Comparison of ENCODE assay signal across 10 cellular contexts in genomic region chr14:61699092-61699491, GRCh38. TPM values are rescaled to one million over a fixed set of nuclear protein-coding genes. Genes with fewer than 3 reads are reported as not detected.
DNase-seq lines count a peak whose midpoint lies in the region; ATAC-seq and TF ChIP-seq lines count a peak whose summit lies in the region.
"Had no signal": no experiment of that assay in that cellular context is flagged by ENCODE, and none has a peak within 500 bp of the region (broad histone marks: within the 10 kb centered on the region; RNA-seq: fewer than 3 reads in every experiment).

No MANE protein-coding gene starts in this region.

- POLR2A ChIA-PET in activated CD8-positive, alpha-beta T cell treated with anti-CD3 and anti-CD28 coated beads for 36 hours (lab: Charles Lee), result interaction anchor here (0.6 to 2.2 kb wide), 9 partner anchors 10 to 376 kb away, joined by 3 to 7 read pairs (median 3); no protein-coding TSS in a partner anchor

- H3K27ac Mint-ChIP-seq in activated naive CD4-positive, alpha-beta T cell treated with anti-CD3 and anti-CD28 coated beads, Interleukin-2, amount 10 ng/mL, durations not matched to agents 7 days and 5 days, result peak overlapping the region; percentile 97
- peak overlapping the region; percentile 96 for H3K27ac Mint-ChIP-seq in activated CD8-positive, alpha-beta T cell treated with anti-CD3 and anti-CD28 coated beads for 36 hours
- peak overlapping the region; percentile 34 for H3K27ac Mint-ChIP-seq in glutamatergic neuron (ENCODE audit: unreplicated experiment)
- peak overlapping the region; percentile 82 to 95 for H3K27ac Mint-ChIP-seq in stimulated activated naive CD8-positive, alpha-beta T cell treated with anti-CD3 and anti-CD28 coated beads, Interleukin-15, amount 100 ng/mL, for 72 hours

- DNase-seq in activated naive CD4-positive, alpha-beta T cell treated with anti-CD3 and anti-CD28 coated beads, Interleukin-2, amount 10 ng/mL, durations not matched to agents 7 days and 5 days, result no peak
- no peak for DNase-seq in activated naive CD4-positive, alpha-beta T cell treated with Interleukin-2 at 50 U/mL for 16 hours
- DNase-seq in activated CD8-positive, alpha-beta T cell treated with anti-CD3 and anti-CD28 coated beads for 36 hours, result no peak
- DNase-seq in glutamatergic neuron, result no peak
- no peak for DNase-seq in stimulated activated naive CD8-positive, alpha-beta T cell treated with anti-CD3 and anti-CD28 coated beads, Interleukin-15, amount 100 ng/mL, for 72 hours
- no peak for DNase-seq in amniotic stem cell (lab: John Stamatoyannopoulos, UW)
- DNase-seq in SIG-M5 treated with dmso at 0.1 percent for 504 hours (lab: John Stamatoyannopoulos, UW; ENCODE audit: unreplicated experiment), result no peak
- DNase-seq: hypothalamus, NCI-H1436 treated with DMSO at 0.1 percent for 48 hours had no signal

- peaks cover 43% of the 10 kb centered on the region for H3K36me3 Mint-ChIP-seq in activated naive CD4-positive, alpha-beta T cell treated with anti-CD3 and anti-CD28 coated beads, Interleukin-2, amount 10 ng/mL, durations not matched to agents 7 days and 5 days
- H3K36me3 Mint-ChIP-seq in activated CD8-positive, alpha-beta T cell treated with anti-CD3 and anti-CD28 coated beads for 36 hours (ENCODE audit: low read depth), result peaks cover 57% of the 10 kb centered on the region
- H3K36me3 Mint-ChIP-seq in glutamatergic neuron (ENCODE audit: unreplicated experiment), result no peaks in the 10 kb centered on the region

- ATAC-seq in activated CD8-positive, alpha-beta T cell treated with anti-CD3 and anti-CD28 coated beads for 36 hours, result no peak
- ATAC-seq in stimulated activated naive CD8-positive, alpha-beta T cell treated with anti-CD3 and anti-CD28 coated beads, Interleukin-15, amount 100 ng/mL, for 72 hours, result no peak
- ATAC-seq in GM21825 (IDR thresholded peaks at IDR 0.05; ENCODE audit: unreplicated experiment), result no peak

- peaks cover 64% of the 10 kb centered on the region for H3K4me1 Mint-ChIP-seq in activated naive CD4-positive, alpha-beta T cell treated with anti-CD3 and anti-CD28 coated beads, Interleukin-2, amount 10 ng/mL, durations not matched to agents 7 days and 5 days
- H3K4me1 Mint-ChIP-seq in activated CD8-positive, alpha-beta T cell treated with anti-CD3 and anti-CD28 coated beads for 36 hours (ENCODE audit: low read depth), result peaks cover 53% of the 10 kb centered on the region
- peaks cover 24% of the 10 kb centered on the region for H3K4me1 Mint-ChIP-seq in glutamatergic neuron (ENCODE audit: low read depth, unreplicated experiment)
- peaks cover 44% of the 10 kb centered on the region for H3K4me1 Mint-ChIP-seq in stimulated activated naive CD8-positive, alpha-beta T cell treated with anti-CD3 and anti-CD28 coated beads, Interleukin-15, amount 100 ng/mL, for 72 hours

- no peak for TF ChIP-seq CTCF in activated CD8-positive, alpha-beta T cell treated with anti-CD3 and anti-CD28 coated beads for 36 hours (IDR thresholded peaks at IDR 0.05)
- TF ChIP-seq CTCF in glutamatergic neuron (IDR thresholded peaks at IDR 0.05; ENCODE audit: partially characterized antibody, unreplicated experiment), result no peak

- H3K9me3 Mint-ChIP-seq in activated naive CD4-positive, alpha-beta T cell treated with anti-CD3 and anti-CD28 coated beads, Interleukin-2, amount 10 ng/mL, durations not matched to agents 7 days and 5 days, result no peaks in the 10 kb centered on the region
- no peaks in the 10 kb centered on the region for H3K9me3 Mint-ChIP-seq in activated CD8-positive, alpha-beta T cell treated with anti-CD3 and anti-CD28 coated beads for 36 hours
- peaks cover 13% of the 10 kb centered on the region for H3K9me3 Mint-ChIP-seq in glutamatergic neuron (ENCODE audit: unreplicated experiment)
- H3K9me3 Mint-ChIP-seq in stimulated activated naive CD8-positive, alpha-beta T cell treated with anti-CD3 and anti-CD28 coated beads, Interleukin-15, amount 100 ng/mL, for 72 hours, result no peaks in the 10 kb centered on the region

- H3K27me3 Mint-ChIP-seq in activated naive CD4-positive, alpha-beta T cell treated with anti-CD3 and anti-CD28 coated beads, Interleukin-2, amount 10 ng/mL, durations not matched to agents 7 days and 5 days, result no peaks in the 10 kb centered on the region
- peaks cover 1% of the 10 kb centered on the region for H3K27me3 Mint-ChIP-seq in activated CD8-positive, alpha-beta T cell treated with anti-CD3 and anti-CD28 coated beads for 36 hours
- peaks cover 12% of the 10 kb centered on the region for H3K27me3 Mint-ChIP-seq in glutamatergic neuron (ENCODE audit: unreplicated experiment)
- H3K27me3 Mint-ChIP-seq in stimulated activated naive CD8-positive, alpha-beta T cell treated with anti-CD3 and anti-CD28 coated beads, Interleukin-15, amount 100 ng/mL, for 72 hours, result no peaks in the 10 kb centered on the region

- CTCF ChIA-PET in activated naive CD4-positive, alpha-beta T cell treated with anti-CD3 and anti-CD28 coated beads, Interleukin-2, amount 10 ng/mL, durations not matched to agents 7 days and 5 days (lab: Charles Lee), result interaction anchor here (0.8 to 1.7 kb wide), 5 partner anchors 20 to 244 kb away, joined by 3 to 6 read pairs (median 4); no protein-coding TSS in a partner anchor
- CTCF ChIA-PET in activated CD8-positive, alpha-beta T cell treated with anti-CD3 and anti-CD28 coated beads for 36 hours (lab: Charles Lee), result interaction anchor here (1.0 to 2.1 kb wide), 7 partner anchors 27 to 237 kb away, joined by 3 to 8 read pairs (median 4); no protein-coding TSS in a partner anchor

- H3K4me3 Mint-ChIP-seq in activated naive CD4-positive, alpha-beta T cell treated with anti-CD3 and anti-CD28 coated beads, Interleukin-2, amount 10 ng/mL, durations not matched to agents 7 days and 5 days, result peak overlapping the region; percentile 91
- peak overlapping the region; percentile 98 for H3K4me3 Mint-ChIP-seq in activated CD8-positive, alpha-beta T cell treated with anti-CD3 and anti-CD28 coated beads for 36 hours
- peak overlapping the region; percentile 99 for H3K4me3 Mint-ChIP-seq in glutamatergic neuron (ENCODE audit: unreplicated experiment)
- peak overlapping the region; percentile 94 for H3K4me3 Mint-ChIP-seq in stimulated activated naive CD8-positive, alpha-beta T cell treated with anti-CD3 and anti-CD28 coated beads, Interleukin-15, amount 100 ng/mL, for 72 hours

- intact Hi-C loops in activated CD8-positive, alpha-beta T cell treated with anti-CD3 and anti-CD28 coated beads for 36 hours (cut with micrococcal nuclease), result loop anchor here (5.0 to 10.0 kb wide), 4 partner anchors 104 to 374 kb away; partner anchors contain the start of gene PRKCH

RNA-seq across cellular contexts. Expression of gene HIF1A, which starts 3.8 kb away (rescaled TPM):
- 100 to 1,000 TPM; 133 to 140 TPM for total RNA-seq in activated CD8-positive, alpha-beta T cell treated with anti-CD3 and anti-CD28 coated beads for 36 hours
- total RNA-seq in glutamatergic neuron (ENCODE audit: unreplicated experiment), result 145 TPM

Comparison
In these comparisons a context has a peak if more than half of its experiments do, and no peak if none do; other contexts are left out.
1. H3K27ac Mint-ChIP-seq: peak in every context shown above with its lines; median percentile 97 in activated naive CD4-positive, alpha-beta T cell treated with anti-CD3 and anti-CD28 coated beads, Interleukin-2, amount 10 ng/mL, durations not matched to agents 7 days and 5 days; 96 in activated CD8-positive, alpha-beta T cell treated with anti-CD3 and anti-CD28 coated beads for 36 hours; 88 in stimulated activated naive CD8-positive, alpha-beta T cell treated with anti-CD3 and anti-CD28 coated beads, Interleukin-15, amount 100 ng/mL, for 72 hours; 34 in glutamatergic neuron.